ENCODE assay signal across 22 cellular contexts in the genomic region with DNA sequence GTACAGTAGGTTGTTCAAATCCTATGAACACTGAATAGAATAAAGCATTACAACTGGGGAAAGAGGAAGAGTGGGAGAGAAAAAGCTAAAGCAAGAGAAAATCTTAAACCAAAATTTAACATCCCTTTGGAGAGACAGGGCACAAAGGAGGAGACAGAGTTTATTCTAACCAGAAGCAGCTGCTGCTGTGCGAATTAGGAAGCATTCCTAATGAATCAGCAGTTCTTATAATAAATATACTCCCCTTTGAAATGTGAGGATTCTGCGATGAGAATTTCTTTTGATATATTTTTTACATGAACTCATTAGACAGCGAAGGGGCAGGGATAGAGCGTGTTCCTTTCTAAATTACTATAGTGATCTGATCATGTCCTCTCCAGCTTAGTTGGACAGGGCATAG.
DNase-seq lines count a peak whose midpoint lies in the region; ATAC-seq and TF ChIP-seq lines count a peak whose summit lies in the region.
"Had no signal": no experiment of that assay in that cellular context is flagged by ENCODE, and none has a peak within 500 bp of the region (broad histone marks: within the 10 kb centered on the region; RNA-seq: fewer than 3 reads in every experiment).

No MANE protein-coding gene starts in this region.

- no peaks in the 10 kb centered on the region for H3K36me3 ChIP-seq in adipocyte (ENCODE audit: control insufficient read depth, insufficient read depth, low read length, severe bottlenecking)

- CTCF ChIA-PET in activated CD4-positive, alpha-beta memory T cell treated with anti-CD3 and anti-CD28 coated beads, Interleukin-2, amount 10 ng/mL, durations not matched to agents 7 days and 5 days (lab: Charles Lee): no interaction called here
- CTCF ChIA-PET in activated CD8-positive, alpha-beta memory T cell treated with anti-CD3 and anti-CD28 coated beads, Interleukin-2, amount 10 ng/mL, durations not matched to agents 7 days and 5 days (lab: Charles Lee): no interaction called here

- H3K4me3 ChIP-seq in adipocyte (ENCODE audit: low read length) (no peak overlapping the region), fibroblast of villous mesenchyme (ENCODE audit: low read depth, low read length) (no peak overlapping the region)

- ATAC-seq in activated CD8-positive, alpha-beta memory T cell treated with anti-CD3 and anti-CD28 coated beads, Interleukin-2, amount 10 ng/mL, durations not matched to agents 7 days and 5 days: no peak
- ATAC-seq: CD8-positive, alpha-beta T cell had no signal

- no peaks in the 10 kb centered on the region for H3K27me3 ChIP-seq in adipocyte (replicated peaks; ENCODE audit: control insufficient read depth, insufficient read depth, low read length)

- no peak overlapping the region for H3K4me3 Mint-ChIP-seq in nephron progenitor cell
- no peak overlapping the region for H3K4me3 Mint-ChIP-seq in activated CD4-positive, alpha-beta memory T cell treated with anti-CD3 and anti-CD28 coated beads, Interleukin-2, amount 10 ng/mL, durations not matched to agents 7 days and 5 days
- H3K4me3 Mint-ChIP-seq in activated CD8-positive, alpha-beta memory T cell treated with anti-CD3 and anti-CD28 coated beads, Interleukin-2, amount 10 ng/mL, durations not matched to agents 7 days and 5 days: no peak overlapping the region
- H3K4me3 Mint-ChIP-seq: CD8-positive, alpha-beta T cell had no signal

- H3K9me3 Mint-ChIP-seq in nephron progenitor cell: peaks cover 20% of the 10 kb centered on the region
- H3K9me3 Mint-ChIP-seq in activated CD4-positive, alpha-beta memory T cell treated with anti-CD3 and anti-CD28 coated beads, Interleukin-2, amount 10 ng/mL, durations not matched to agents 7 days and 5 days: no peaks in the 10 kb centered on the region
- peaks cover 2% of the 10 kb centered on the region for H3K9me3 Mint-ChIP-seq in activated CD8-positive, alpha-beta memory T cell treated with anti-CD3 and anti-CD28 coated beads, Interleukin-2, amount 10 ng/mL, durations not matched to agents 7 days and 5 days (ENCODE audit: low read depth)
- H3K9me3 Mint-ChIP-seq: CD8-positive, alpha-beta T cell had no signal

- DNase-seq in EH (ENCODE audit: low read depth) (peak; percentile 46), adipocyte (ENCODE audit: low read depth) (peak; percentile 24), fibroblast of villous mesenchyme (ENCODE audit: low read depth) (peak; percentile 26), nephron progenitor cell (no peak)
- no peak for DNase-seq in activated CD4-positive, alpha-beta T cell treated with anti-CD3 and anti-CD28 coated beads for 4 hours
- DNase-seq in activated CD4-positive, alpha-beta memory T cell treated with anti-CD3 and anti-CD28 coated beads, Interleukin-2, amount 10 ng/mL, durations not matched to agents 7 days and 5 days: no peak
- DNase-seq in activated CD8-positive, alpha-beta memory T cell treated with anti-CD3 and anti-CD28 coated beads, Interleukin-2, amount 10 ng/mL, durations not matched to agents 7 days and 5 days: no peak
- DNase-seq: AML-193; C1 segment of cervical spinal cord; Calu3; CD8-positive, alpha-beta T cell; GDM1; NCI-H1092 treated with DMSO at 0.1 percent for 48 hours; NCI-H146; NCI-H2029 treated with DMSO at 0.1 percent for 48 hours; NCI-H2171; NCI-H345; NCI-H524; NCI-H774; NK-92 treated with Interleukin-12 subunit alpha and Interleukin-12 subunit beta, amount 100 ng/mL, for 24 hours; SIG-M5; SK-N-SH had no signal

- no peak overlapping the region for H3K9ac ChIP-seq in adipocyte (ENCODE audit: low read length)
- H3K9ac ChIP-seq: SK-N-SH had no signal

- TF ChIP-seq CTCF in fibroblast of villous mesenchyme (IDR thresholded peaks at IDR 0.05; ENCODE audit: insufficient read depth, low read depth, low read length) (no peak), nephron progenitor cell (IDR thresholded peaks at IDR 0.05) (no peak)

- H3K27ac Mint-ChIP-seq in nephron progenitor cell: peak overlapping the region; percentile 4
- H3K27ac Mint-ChIP-seq in activated CD4-positive, alpha-beta memory T cell treated with anti-CD3 and anti-CD28 coated beads, Interleukin-2, amount 10 ng/mL, durations not matched to agents 7 days and 5 days: no peak overlapping the region
- no peak overlapping the region for H3K27ac Mint-ChIP-seq in activated CD8-positive, alpha-beta memory T cell treated with anti-CD3 and anti-CD28 coated beads, Interleukin-2, amount 10 ng/mL, durations not matched to agents 7 days and 5 days
- H3K27ac Mint-ChIP-seq: CD8-positive, alpha-beta T cell had no signal

- H3K4me1 ChIP-seq in adipocyte (ENCODE audit: control insufficient read depth, insufficient read depth, low read length): no peaks in the 10 kb centered on the region

- peaks cover 10% of the 10 kb centered on the region for H3K4me1 Mint-ChIP-seq in nephron progenitor cell
- H3K4me1 Mint-ChIP-seq in activated CD4-positive, alpha-beta memory T cell treated with anti-CD3 and anti-CD28 coated beads, Interleukin-2, amount 10 ng/mL, durations not matched to agents 7 days and 5 days: no peaks in the 10 kb centered on the region
- no peaks in the 10 kb centered on the region for H3K4me1 Mint-ChIP-seq in activated CD8-positive, alpha-beta memory T cell treated with anti-CD3 and anti-CD28 coated beads, Interleukin-2, amount 10 ng/mL, durations not matched to agents 7 days and 5 days

- no peaks in the 10 kb centered on the region for H3K9me3 ChIP-seq in adipocyte (ENCODE audit: control insufficient read depth, low read length)
- H3K9me3 ChIP-seq: SK-N-SH had no signal

- H3K27me3 Mint-ChIP-seq in nephron progenitor cell (ENCODE audit: low read depth, poor library complexity): no peaks in the 10 kb centered on the region
- no peaks in the 10 kb centered on the region for H3K27me3 Mint-ChIP-seq in activated CD4-positive, alpha-beta memory T cell treated with anti-CD3 and anti-CD28 coated beads, Interleukin-2, amount 10 ng/mL, durations not matched to agents 7 days and 5 days
- no peaks in the 10 kb centered on the region for H3K27me3 Mint-ChIP-seq in activated CD8-positive, alpha-beta memory T cell treated with anti-CD3 and anti-CD28 coated beads, Interleukin-2, amount 10 ng/mL, durations not matched to agents 7 days and 5 days

- H3K36me3 Mint-ChIP-seq in nephron progenitor cell (ENCODE audit: low read depth): peaks cover 21% of the 10 kb centered on the region
- peaks cover 3% of the 10 kb centered on the region for H3K36me3 Mint-ChIP-seq in activated CD4-positive, alpha-beta memory T cell treated with anti-CD3 and anti-CD28 coated beads, Interleukin-2, amount 10 ng/mL, durations not matched to agents 7 days and 5 days (ENCODE audit: low read depth)
- peaks cover 3% of the 10 kb centered on the region for H3K36me3 Mint-ChIP-seq in activated CD8-positive, alpha-beta memory T cell treated with anti-CD3 and anti-CD28 coated beads, Interleukin-2, amount 10 ng/mL, durations not matched to agents 7 days and 5 days

- POLR2A ChIA-PET in activated CD4-positive, alpha-beta memory T cell treated with anti-CD3 and anti-CD28 coated beads, Interleukin-2, amount 10 ng/mL, durations not matched to agents 7 days and 5 days (lab: Charles Lee): no interaction called here

Comparison
In these comparisons a context has a peak if more than half of its experiments do, and no peak if none do; other contexts are left out.
1. DNase-seq: peak in EH (single experiment), adipocyte (single experiment) and fibroblast of villous mesenchyme (single experiment); none in nephron progenitor cell (single experiment), activated CD4-positive, alpha-beta T cell treated with anti-CD3 and anti-CD28 coated beads for 4 hours (0 of 2), activated CD4-positive, alpha-beta memory T cell treated with anti-CD3 and anti-CD28 coated beads, Interleukin-2, amount 10 ng/mL, durations not matched to agents 7 days and 5 days (single experiment) and activated CD8-positive, alpha-beta memory T cell treated with anti-CD3 and anti-CD28 coated beads, Interleukin-2, amount 10 ng/mL, durations not matched to agents 7 days and 5 days (single experiment).